1 cellular context compared by ENCODE assay signal in the genomic region with DNA sequence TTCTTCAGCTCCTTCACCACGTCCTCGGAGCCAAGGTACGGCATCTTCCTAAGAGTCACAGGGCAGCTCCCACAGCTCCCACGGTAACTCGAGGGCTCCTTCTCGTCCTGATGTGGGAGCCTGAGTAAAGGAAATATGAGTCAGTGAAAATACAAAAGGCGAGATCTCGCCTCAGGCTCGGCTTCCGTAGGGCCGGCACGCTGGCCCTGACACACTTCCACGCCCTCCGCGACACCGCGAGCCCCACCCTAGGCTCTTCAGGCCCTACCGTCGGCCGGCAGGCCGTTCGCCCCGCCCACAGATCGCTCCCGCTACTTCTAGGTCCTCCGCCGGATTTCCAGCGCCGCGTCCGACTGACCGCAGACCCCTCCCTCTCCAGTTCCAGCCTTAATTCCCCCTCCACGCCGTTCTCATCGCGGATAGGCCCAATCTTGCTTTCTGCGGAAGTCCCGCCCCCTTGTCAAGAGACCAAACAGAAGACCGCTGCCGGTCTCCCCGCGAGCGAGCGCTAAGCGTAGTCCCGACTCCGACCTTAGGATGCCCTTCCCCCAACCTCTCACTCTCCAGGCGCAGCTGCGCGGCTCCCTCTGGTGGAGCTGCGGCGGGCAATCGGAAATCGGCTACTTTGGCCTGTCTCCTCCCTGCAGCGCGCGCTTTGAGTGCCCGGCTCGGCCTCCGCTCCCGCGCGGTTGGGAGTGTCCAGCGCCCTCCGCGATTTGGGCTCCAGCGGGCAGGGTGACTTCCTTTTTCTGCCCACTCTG.
TF ChIP-seq lines count a peak whose summit lies in the region.

A gene (minus strand): TSS at position 126 of the 761 bp plus-strand sequence. CDS start 82 bp downstream, at position 44.
A gene (plus strand): TSS at position 653 of the 761 bp plus-strand sequence. CDS start 261 bp downstream, outside the sequence.

TF ChIP-seq in HepG2, 621 proteins besides CTCF, POLR2A, EP300 and RAD21 (continued from another document and continues in another):
- TF ChIP-seq, protein P1, sequence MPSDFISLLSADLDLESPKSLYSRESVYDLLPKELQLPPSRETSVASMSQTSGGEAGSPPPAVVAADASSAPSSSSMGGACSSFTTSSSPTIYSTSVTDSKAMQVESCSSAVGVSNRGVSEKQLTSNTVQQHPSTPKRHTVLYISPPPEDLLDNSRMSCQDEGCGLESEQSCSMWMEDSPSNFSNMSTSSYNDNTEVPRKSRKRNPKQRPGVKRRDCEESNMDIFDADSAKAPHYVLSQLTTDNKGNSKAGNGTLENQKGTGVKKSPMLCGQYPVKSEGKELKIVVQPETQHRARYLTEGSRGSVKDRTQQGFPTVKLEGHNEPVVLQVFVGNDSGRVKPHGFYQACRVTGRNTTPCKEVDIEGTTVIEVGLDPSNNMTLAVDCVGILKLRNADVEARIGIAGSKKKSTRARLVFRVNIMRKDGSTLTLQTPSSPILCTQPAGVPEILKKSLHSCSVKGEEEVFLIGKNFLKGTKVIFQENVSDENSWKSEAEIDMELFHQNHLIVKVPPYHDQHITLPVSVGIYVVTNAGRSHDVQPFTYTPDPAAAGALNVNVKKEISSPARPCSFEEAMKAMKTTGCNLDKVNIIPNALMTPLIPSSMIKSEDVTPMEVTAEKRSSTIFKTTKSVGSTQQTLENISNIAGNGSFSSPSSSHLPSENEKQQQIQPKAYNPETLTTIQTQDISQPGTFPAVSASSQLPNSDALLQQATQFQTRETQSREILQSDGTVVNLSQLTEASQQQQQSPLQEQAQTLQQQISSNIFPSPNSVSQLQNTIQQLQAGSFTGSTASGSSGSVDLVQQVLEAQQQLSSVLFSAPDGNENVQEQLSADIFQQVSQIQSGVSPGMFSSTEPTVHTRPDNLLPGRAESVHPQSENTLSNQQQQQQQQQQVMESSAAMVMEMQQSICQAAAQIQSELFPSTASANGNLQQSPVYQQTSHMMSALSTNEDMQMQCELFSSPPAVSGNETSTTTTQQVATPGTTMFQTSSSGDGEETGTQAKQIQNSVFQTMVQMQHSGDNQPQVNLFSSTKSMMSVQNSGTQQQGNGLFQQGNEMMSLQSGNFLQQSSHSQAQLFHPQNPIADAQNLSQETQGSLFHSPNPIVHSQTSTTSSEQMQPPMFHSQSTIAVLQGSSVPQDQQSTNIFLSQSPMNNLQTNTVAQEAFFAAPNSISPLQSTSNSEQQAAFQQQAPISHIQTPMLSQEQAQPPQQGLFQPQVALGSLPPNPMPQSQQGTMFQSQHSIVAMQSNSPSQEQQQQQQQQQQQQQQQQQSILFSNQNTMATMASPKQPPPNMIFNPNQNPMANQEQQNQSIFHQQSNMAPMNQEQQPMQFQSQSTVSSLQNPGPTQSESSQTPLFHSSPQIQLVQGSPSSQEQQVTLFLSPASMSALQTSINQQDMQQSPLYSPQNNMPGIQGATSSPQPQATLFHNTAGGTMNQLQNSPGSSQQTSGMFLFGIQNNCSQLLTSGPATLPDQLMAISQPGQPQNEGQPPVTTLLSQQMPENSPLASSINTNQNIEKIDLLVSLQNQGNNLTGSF (CRISPR knock-in tag; IDR thresholded peaks at IDR 0.05) = no peak
- TF ChIP-seq, protein P2, sequence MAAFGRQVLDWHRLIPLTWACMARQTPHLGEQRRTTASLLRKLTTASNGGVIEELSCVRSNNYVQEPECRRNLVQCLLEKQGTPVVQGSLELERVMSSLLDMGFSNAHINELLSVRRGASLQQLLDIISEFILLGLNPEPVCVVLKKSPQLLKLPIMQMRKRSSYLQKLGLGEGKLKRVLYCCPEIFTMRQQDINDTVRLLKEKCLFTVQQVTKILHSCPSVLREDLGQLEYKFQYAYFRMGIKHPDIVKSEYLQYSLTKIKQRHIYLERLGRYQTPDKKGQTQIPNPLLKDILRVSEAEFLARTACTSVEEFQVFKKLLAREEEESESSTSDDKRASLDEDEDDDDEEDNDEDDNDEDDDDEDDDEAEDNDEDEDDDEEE (CRISPR knock-in tag; IDR thresholded peaks at IDR 0.05) = no peak; the same call in 1 of the 2 replicates
- TF ChIP-seq ZNF724P (CRISPR knock-in tag; IDR thresholded peaks at IDR 0.05; ENCODE audit: borderline replicate concordance) (peak; percentile 74; the same call in 1 of the 2 replicates), ZNF230 (CRISPR knock-in tag; IDR thresholded peaks at IDR 0.05) (no peak; the same call in 1 of the 2 replicates), KLF11 (CRISPR knock-in tag; IDR thresholded peaks at IDR 0.05) (no peak), JDP2 (CRISPR knock-in tag; IDR thresholded peaks at IDR 0.05; ENCODE audit: borderline replicate concordance) (no peak), POLR2AphosphoS2 (IDR thresholded peaks at IDR 0.05; ENCODE audit: low read depth, low read length) (peak; percentile 72; the same call in 1 of the 2 replicates), MLLT10 (CRISPR knock-in tag; IDR thresholded peaks at IDR 0.05) (no peak), ZBTB38 (CRISPR knock-in tag; IDR thresholded peaks at IDR 0.05) (no peak; the same call in 1 of the 2 replicates), ZNF766 (CRISPR knock-in tag; IDR thresholded peaks at IDR 0.05; ENCODE audit: borderline replicate concordance) (no peak), ZSCAN21 (CRISPR knock-in tag; IDR thresholded peaks at IDR 0.05; ENCODE audit: borderline replicate concordance) (peak; percentile 86; the same call in 1 of the 2 replicates), ATF7-NPFF (CRISPR knock-in tag; IDR thresholded peaks at IDR 0.05; ENCODE audit: low read depth) (peak; percentile 82), KMT2A (CRISPR knock-in tag; IDR thresholded peaks at IDR 0.05) (peak; percentile 93), SAP130 (CRISPR knock-in tag; IDR thresholded peaks at IDR 0.05; ENCODE audit: low read depth) (peak; percentile 99), MAFG (CRISPR knock-in tag; IDR thresholded peaks at IDR 0.05) (no peak), RORA (CRISPR knock-in tag; IDR thresholded peaks at IDR 0.05) (no peak), HIVEP1 (CRISPR knock-in tag; IDR thresholded peaks at IDR 0.05) (peak; percentile 77; the same call in 1 of the 2 replicates), NFATC3 (CRISPR knock-in tag; IDR thresholded peaks at IDR 0.05) (no peak; the same call in 1 of the 2 replicates), ZNF572 (CRISPR knock-in tag; IDR thresholded peaks at IDR 0.05) (peak; percentile 95; the same call in 1 of the 2 replicates), PHF8 (CRISPR knock-in tag; IDR thresholded peaks at IDR 0.05) (peak; percentile 90), MED13 (CRISPR knock-in tag; IDR thresholded peaks at IDR 0.05) (peak; percentile 71; the same call in 1 of the 2 replicates), ZNF432 (CRISPR knock-in tag; IDR thresholded peaks at IDR 0.05; ENCODE audit: borderline replicate concordance) (no peak), ZNF441 (CRISPR knock-in tag; IDR thresholded peaks at IDR 0.05; ENCODE audit: borderline replicate concordance) (peak; percentile 99), ZNF382 (CRISPR knock-in tag; IDR thresholded peaks at IDR 0.05; ENCODE audit: borderline replicate concordance) (no peak), ZNF841 (CRISPR knock-in tag; IDR thresholded peaks at IDR 0.05; ENCODE audit: borderline replicate concordance) (no peak)
- TF ChIP-seq, protein P3, sequence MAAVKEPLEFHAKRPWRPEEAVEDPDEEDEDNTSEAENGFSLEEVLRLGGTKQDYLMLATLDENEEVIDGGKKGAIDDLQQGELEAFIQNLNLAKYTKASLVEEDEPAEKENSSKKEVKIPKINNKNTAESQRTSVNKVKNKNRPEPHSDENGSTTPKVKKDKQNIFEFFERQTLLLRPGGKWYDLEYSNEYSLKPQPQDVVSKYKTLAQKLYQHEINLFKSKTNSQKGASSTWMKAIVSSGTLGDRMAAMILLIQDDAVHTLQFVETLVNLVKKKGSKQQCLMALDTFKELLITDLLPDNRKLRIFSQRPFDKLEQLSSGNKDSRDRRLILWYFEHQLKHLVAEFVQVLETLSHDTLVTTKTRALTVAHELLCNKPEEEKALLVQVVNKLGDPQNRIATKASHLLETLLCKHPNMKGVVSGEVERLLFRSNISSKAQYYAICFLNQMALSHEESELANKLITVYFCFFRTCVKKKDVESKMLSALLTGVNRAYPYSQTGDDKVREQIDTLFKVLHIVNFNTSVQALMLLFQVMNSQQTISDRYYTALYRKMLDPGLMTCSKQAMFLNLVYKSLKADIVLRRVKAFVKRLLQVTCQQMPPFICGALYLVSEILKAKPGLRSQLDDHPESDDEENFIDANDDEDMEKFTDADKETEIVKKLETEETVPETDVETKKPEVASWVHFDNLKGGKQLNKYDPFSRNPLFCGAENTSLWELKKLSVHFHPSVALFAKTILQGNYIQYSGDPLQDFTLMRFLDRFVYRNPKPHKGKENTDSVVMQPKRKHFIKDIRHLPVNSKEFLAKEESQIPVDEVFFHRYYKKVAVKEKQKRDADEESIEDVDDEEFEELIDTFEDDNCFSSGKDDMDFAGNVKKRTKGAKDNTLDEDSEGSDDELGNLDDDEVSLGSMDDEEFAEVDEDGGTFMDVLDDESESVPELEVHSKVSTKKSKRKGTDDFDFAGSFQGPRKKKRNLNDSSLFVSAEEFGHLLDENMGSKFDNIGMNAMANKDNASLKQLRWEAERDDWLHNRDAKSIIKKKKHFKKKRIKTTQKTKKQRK (IDR thresholded peaks at IDR 0.05; ENCODE audit: low read length) = no peak
- TF ChIP-seq, protein P4, sequence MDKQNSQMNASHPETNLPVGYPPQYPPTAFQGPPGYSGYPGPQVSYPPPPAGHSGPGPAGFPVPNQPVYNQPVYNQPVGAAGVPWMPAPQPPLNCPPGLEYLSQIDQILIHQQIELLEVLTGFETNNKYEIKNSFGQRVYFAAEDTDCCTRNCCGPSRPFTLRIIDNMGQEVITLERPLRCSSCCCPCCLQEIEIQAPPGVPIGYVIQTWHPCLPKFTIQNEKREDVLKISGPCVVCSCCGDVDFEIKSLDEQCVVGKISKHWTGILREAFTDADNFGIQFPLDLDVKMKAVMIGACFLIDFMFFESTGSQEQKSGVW (CRISPR knock-in tag; IDR thresholded peaks at IDR 0.05; ENCODE audit: borderline replicate concordance) = no peak
- TF ChIP-seq, protein P5, sequence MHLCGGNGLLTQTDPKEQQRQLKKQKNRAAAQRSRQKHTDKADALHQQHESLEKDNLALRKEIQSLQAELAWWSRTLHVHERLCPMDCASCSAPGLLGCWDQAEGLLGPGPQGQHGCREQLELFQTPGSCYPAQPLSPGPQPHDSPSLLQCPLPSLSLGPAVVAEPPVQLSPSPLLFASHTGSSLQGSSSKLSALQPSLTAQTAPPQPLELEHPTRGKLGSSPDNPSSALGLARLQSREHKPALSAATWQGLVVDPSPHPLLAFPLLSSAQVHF (CRISPR knock-in tag; IDR thresholded peaks at IDR 0.05) = no peak
- TF ChIP-seq, protein P6, sequence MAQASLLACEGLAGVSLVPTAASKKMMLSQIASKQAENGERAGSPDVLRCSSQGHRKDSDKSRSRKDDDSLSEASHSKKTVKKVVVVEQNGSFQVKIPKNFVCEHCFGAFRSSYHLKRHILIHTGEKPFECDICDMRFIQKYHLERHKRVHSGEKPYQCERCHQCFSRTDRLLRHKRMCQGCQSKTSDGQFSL (CRISPR knock-in tag; IDR thresholded peaks at IDR 0.05) = no peak
- TF ChIP-seq, protein P7, sequence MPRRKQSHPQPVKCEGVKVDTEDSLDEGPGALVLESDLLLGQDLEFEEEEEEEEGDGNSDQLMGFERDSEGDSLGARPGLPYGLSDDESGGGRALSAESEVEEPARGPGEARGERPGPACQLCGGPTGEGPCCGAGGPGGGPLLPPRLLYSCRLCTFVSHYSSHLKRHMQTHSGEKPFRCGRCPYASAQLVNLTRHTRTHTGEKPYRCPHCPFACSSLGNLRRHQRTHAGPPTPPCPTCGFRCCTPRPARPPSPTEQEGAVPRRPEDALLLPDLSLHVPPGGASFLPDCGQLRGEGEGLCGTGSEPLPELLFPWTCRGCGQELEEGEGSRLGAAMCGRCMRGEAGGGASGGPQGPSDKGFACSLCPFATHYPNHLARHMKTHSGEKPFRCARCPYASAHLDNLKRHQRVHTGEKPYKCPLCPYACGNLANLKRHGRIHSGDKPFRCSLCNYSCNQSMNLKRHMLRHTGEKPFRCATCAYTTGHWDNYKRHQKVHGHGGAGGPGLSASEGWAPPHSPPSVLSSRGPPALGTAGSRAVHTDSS (CRISPR knock-in tag; conservative IDR thresholded peaks at IDR 0.05) = no peak
- TF ChIP-seq, protein P8, sequence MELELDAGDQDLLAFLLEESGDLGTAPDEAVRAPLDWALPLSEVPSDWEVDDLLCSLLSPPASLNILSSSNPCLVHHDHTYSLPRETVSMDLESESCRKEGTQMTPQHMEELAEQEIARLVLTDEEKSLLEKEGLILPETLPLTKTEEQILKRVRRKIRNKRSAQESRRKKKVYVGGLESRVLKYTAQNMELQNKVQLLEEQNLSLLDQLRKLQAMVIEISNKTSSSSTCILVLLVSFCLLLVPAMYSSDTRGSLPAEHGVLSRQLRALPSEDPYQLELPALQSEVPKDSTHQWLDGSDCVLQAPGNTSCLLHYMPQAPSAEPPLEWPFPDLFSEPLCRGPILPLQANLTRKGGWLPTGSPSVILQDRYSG (CRISPR knock-in tag; IDR thresholded peaks at IDR 0.05) = no peak
- TF ChIP-seq, protein P9, sequence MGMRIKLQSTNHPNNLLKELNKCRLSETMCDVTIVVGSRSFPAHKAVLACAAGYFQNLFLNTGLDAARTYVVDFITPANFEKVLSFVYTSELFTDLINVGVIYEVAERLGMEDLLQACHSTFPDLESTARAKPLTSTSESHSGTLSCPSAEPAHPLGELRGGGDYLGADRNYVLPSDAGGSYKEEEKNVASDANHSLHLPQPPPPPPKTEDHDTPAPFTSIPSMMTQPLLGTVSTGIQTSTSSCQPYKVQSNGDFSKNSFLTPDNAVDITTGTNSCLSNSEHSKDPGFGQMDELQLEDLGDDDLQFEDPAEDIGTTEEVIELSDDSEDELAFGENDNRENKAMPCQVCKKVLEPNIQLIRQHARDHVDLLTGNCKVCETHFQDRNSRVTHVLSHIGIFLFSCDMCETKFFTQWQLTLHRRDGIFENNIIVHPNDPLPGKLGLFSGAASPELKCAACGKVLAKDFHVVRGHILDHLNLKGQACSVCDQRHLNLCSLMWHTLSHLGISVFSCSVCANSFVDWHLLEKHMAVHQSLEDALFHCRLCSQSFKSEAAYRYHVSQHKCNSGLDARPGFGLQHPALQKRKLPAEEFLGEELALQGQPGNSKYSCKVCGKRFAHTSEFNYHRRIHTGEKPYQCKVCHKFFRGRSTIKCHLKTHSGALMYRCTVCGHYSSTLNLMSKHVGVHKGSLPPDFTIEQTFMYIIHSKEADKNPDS (CRISPR knock-in tag; IDR thresholded peaks at IDR 0.05) = no peak
- TF ChIP-seq, protein P10, sequence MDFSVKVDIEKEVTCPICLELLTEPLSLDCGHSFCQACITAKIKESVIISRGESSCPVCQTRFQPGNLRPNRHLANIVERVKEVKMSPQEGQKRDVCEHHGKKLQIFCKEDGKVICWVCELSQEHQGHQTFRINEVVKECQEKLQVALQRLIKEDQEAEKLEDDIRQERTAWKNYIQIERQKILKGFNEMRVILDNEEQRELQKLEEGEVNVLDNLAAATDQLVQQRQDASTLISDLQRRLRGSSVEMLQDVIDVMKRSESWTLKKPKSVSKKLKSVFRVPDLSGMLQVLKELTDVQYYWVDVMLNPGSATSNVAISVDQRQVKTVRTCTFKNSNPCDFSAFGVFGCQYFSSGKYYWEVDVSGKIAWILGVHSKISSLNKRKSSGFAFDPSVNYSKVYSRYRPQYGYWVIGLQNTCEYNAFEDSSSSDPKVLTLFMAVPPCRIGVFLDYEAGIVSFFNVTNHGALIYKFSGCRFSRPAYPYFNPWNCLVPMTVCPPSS (IDR thresholded peaks at IDR 0.05) = no peak
- TF ChIP-seq, protein P11, sequence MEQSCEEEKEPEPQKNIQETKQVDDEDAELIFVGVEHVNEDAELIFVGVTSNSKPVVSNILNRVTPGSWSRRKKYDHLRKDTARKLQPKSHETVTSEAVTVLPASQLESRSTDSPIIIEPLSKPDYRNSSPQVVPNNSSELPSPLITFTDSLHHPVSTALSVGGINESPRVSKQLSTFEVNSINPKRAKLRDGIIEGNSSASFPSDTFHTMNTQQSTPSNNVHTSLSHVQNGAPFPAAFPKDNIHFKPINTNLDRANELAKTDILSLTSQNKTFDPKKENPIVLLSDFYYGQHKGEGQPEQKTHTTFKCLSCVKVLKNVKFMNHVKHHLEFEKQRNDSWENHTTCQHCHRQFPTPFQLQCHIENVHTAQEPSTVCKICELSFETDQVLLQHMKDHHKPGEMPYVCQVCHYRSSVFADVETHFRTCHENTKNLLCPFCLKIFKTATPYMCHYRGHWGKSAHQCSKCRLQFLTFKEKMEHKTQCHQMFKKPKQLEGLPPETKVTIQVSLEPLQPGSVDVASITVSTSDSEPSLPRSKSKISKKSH (CRISPR knock-in tag; IDR thresholded peaks at IDR 0.05; ENCODE audit: borderline replicate concordance) = no peak
